2 cellular contexts compared by ENCODE assay signal in genomic region chr2:113318941-113319340, GRCh38. TPM values are rescaled to one million over a fixed set of nuclear protein-coding genes. Genes with fewer than 3 reads are reported as not detected.
"Had no signal": no experiment of that assay in that cellular context is flagged by ENCODE, and none has a peak within 500 bp of the region (broad histone marks: within the 10 kb centered on the region; RNA-seq: fewer than 3 reads in every experiment).

No MANE protein-coding gene starts in this region.

RNA-seq across cellular contexts. Expression of gene PAX8, which starts 40.2 kb away (rescaled TPM):
- total RNA-seq: H1, H9 had no signal
